35 cellular contexts compared by ENCODE assay signal in genomic region chr1:236815941-236816340, GRCh38.
"Had no signal": no experiment of that assay in that cellular context is flagged by ENCODE, and none has a peak within 500 bp of the region (broad histone marks: within the 10 kb centered on the region; RNA-seq: fewer than 3 reads in every experiment).

No MANE protein-coding gene starts in this region.

- H3K27ac ChIP-seq: adrenal gland, body of pancreas, colonic mucosa, dorsolateral prefrontal cortex, esophagus muscularis mucosa, foreskin keratinocyte, gastrocnemius medialis, heart left ventricle, WERI-Rb-1 had no signal

- H3K4me3 ChIP-seq: adrenal gland, body of pancreas, colonic mucosa, dorsolateral prefrontal cortex, esophagus muscularis mucosa, gastrocnemius medialis, heart left ventricle had no signal

- H3K9me3 Mint-ChIP-seq: activated B cell treated with CpG ODN at 0.5 μM for 24 hours; activated CD8-positive, alpha-beta T cell treated with anti-CD3 and anti-CD28 coated beads for 36 hours; activated naive CD4-positive, alpha-beta T cell treated with anti-CD3 and anti-CD28 coated beads for 36 hours; activated naive CD4-positive, alpha-beta T cell treated with anti-CD3 and anti-CD28 coated beads, Interleukin-2, amount 50 U/mL, for 24 hours; activated naive CD8-positive, alpha-beta T cell treated with anti-CD3 and anti-CD28 coated beads for 36 hours; activated naive CD8-positive, alpha-beta T cell treated with anti-CD3 and anti-CD28 coated beads, Interleukin-2, amount 50 U/mL, for 24 hours; activated T-cell treated with anti-CD3 and anti-CD28 coated beads, Interleukin-2, amount 50 U/mL, for 4 hours; activated T-helper 2 cell treated with anti-CD3 and anti-CD28 coated beads, Interferon-gamma antibody, Interleukin-2, Interleukin-4, amounts not matched to agents 10 μg/mL and 5 μg/mL and 100 μg/mL, durations not matched to agents 14 hours and 24 hours and 36 hours; dendritic cell treated with granulocyte-macrophage colony-stimulating factor and Interleukin-4, amounts not matched to agents 40 ng/mL and 50 ng/mL, for 4 days; T-helper 2 cell treated with Interferon-gamma antibody and Interleukin-4, amounts not matched to agents 5 μg/mL and 100 μg/mL, for 36 hours had no signal

- H3K9me3 ChIP-seq: adrenal gland, body of pancreas, colonic mucosa, esophagus muscularis mucosa, gastrocnemius medialis, heart left ventricle had no signal

- H3K27me3 ChIP-seq: adrenal gland, body of pancreas, colonic mucosa, dorsolateral prefrontal cortex, esophagus muscularis mucosa, foreskin keratinocyte, gastrocnemius medialis, heart left ventricle had no signal

- H3K27me3 Mint-ChIP-seq: activated B cell treated with CpG ODN at 0.5 μM for 24 hours; activated CD8-positive, alpha-beta T cell treated with anti-CD3 and anti-CD28 coated beads for 36 hours; activated naive CD4-positive, alpha-beta T cell treated with anti-CD3 and anti-CD28 coated beads, Interleukin-2, amount 50 U/mL, for 24 hours; activated naive CD8-positive, alpha-beta T cell treated with anti-CD3 and anti-CD28 coated beads for 36 hours; activated naive CD8-positive, alpha-beta T cell treated with anti-CD3 and anti-CD28 coated beads, Interleukin-2, amount 50 U/mL, for 24 hours; dendritic cell treated with granulocyte-macrophage colony-stimulating factor and Interleukin-4, amounts not matched to agents 40 ng/mL and 50 ng/mL, for 4 days; T-helper 17 cell had no signal

- H3K36me3 ChIP-seq: colonic mucosa had no signal

- H3K4me1 ChIP-seq: adrenal gland, colonic mucosa, esophagus muscularis mucosa, foreskin keratinocyte, gastrocnemius medialis had no signal

- H3K4me3 Mint-ChIP-seq: activated B cell treated with CpG ODN at 0.5 μM for 24 hours; activated CD8-positive, alpha-beta T cell treated with anti-CD3 and anti-CD28 coated beads for 36 hours; activated naive CD4-positive, alpha-beta T cell treated with anti-CD3 and anti-CD28 coated beads for 36 hours; activated naive CD4-positive, alpha-beta T cell treated with anti-CD3 and anti-CD28 coated beads, Interleukin-2, amount 50 U/mL, for 24 hours; activated naive CD8-positive, alpha-beta T cell treated with anti-CD3 and anti-CD28 coated beads for 36 hours; activated naive CD8-positive, alpha-beta T cell treated with anti-CD3 and anti-CD28 coated beads, Interleukin-2, amount 50 U/mL, for 24 hours; activated T-cell treated with anti-CD3 and anti-CD28 coated beads, Interleukin-2, amount 50 U/mL, for 4 hours; dendritic cell treated with granulocyte-macrophage colony-stimulating factor and Interleukin-4, amounts not matched to agents 40 ng/mL and 50 ng/mL, for 4 days; T-helper 17 cell; T-helper 2 cell treated with Interferon-gamma antibody and Interleukin-4, amounts not matched to agents 5 μg/mL and 100 μg/mL, for 36 hours had no signal

- H3K27ac Mint-ChIP-seq: activated B cell treated with CpG ODN at 0.5 μM for 24 hours; activated CD8-positive, alpha-beta T cell treated with anti-CD3 and anti-CD28 coated beads for 36 hours; activated naive CD4-positive, alpha-beta T cell treated with anti-CD3 and anti-CD28 coated beads for 36 hours; activated naive CD4-positive, alpha-beta T cell treated with anti-CD3 and anti-CD28 coated beads, Interleukin-2, amount 50 U/mL, for 24 hours; activated naive CD8-positive, alpha-beta T cell treated with anti-CD3 and anti-CD28 coated beads for 36 hours; activated T-helper 2 cell treated with anti-CD3 and anti-CD28 coated beads, Interferon-gamma antibody, Interleukin-2, Interleukin-4, amounts not matched to agents 10 μg/mL and 5 μg/mL and 100 μg/mL, durations not matched to agents 14 hours and 24 hours and 36 hours; dendritic cell treated with granulocyte-macrophage colony-stimulating factor and Interleukin-4, amounts not matched to agents 40 ng/mL and 50 ng/mL, for 4 days; T-helper 2 cell treated with Interferon-gamma antibody and Interleukin-4, amounts not matched to agents 5 μg/mL and 100 μg/mL, for 36 hours had no signal

- ATAC-seq: activated CD4-positive, CD25-positive, alpha-beta regulatory T cell treated with anti-CD3 and anti-CD28 coated beads, Interleukin-2, amount 50 U/mL, for 24 hours; activated CD8-positive, alpha-beta T cell treated with anti-CD3 and anti-CD28 coated beads for 36 hours; activated naive CD8-positive, alpha-beta T cell treated with anti-CD3 and anti-CD28 coated beads, Interleukin-2, amount 50 U/mL, for 24 hours; activated T-cell treated with anti-CD3 and anti-CD28 coated beads, Interleukin-2, amount 50 U/mL, for 4 hours; body of pancreas; foreskin keratinocyte; gastrocnemius medialis; heart left ventricle; T-helper 17 cell had no signal

- H3K4me1 Mint-ChIP-seq: activated B cell treated with CpG ODN at 0.5 μM for 24 hours had no signal

- DNase-seq: activated B cell treated with CpG ODN at 0.5 μM for 24 hours; activated CD4-positive, alpha-beta T cell treated with anti-CD3 and anti-CD28 coated beads for 48 hours; activated CD4-positive, alpha-beta T cell treated with anti-CD3 and anti-CD28 coated beads, Interleukin-2, amount 50 U/mL, for 1 hour; activated CD4-positive, alpha-beta T cell treated with anti-CD3 and anti-CD28 coated beads, Interleukin-2, amount 50 U/mL, for 48 hours; activated CD8-positive, alpha-beta memory T cell treated with anti-CD3 and anti-CD28 coated beads for 24 hours; activated CD8-positive, alpha-beta T cell treated with anti-CD3 and anti-CD28 coated beads for 36 hours; activated effector memory CD4-positive, alpha-beta T cell treated with anti-CD3 and anti-CD28 coated beads, Interleukin-2, amount 50 U/mL, for 16 hours; activated naive CD4-positive, alpha-beta T cell treated with anti-CD3 and anti-CD28 coated beads for 36 hours; activated naive CD8-positive, alpha-beta T cell treated with anti-CD3 and anti-CD28 coated beads for 36 hours; activated naive CD8-positive, alpha-beta T cell treated with anti-CD3 and anti-CD28 coated beads, Interleukin-2, amount 50 U/mL, for 24 hours; activated T-cell treated with anti-CD3 and anti-CD28 coated beads, Interleukin-2, amount 50 U/mL, for 4 hours; adrenal gland; amygdala; aorta; body of pancreas; central memory CD4-positive, alpha-beta T cell; cerebellar nuclear complex; colonic mucosa; dorsolateral prefrontal cortex; effector memory CD4-positive, alpha-beta T cell; erythroblast; foreskin keratinocyte; gastrocnemius medialis; glutamatergic neuron; heart left ventricle; T-helper 1 cell; T-helper 17 cell; T1000; WERI-Rb-1 had no signal
